Comparison of ENCODE assay signal across 30 cellular contexts in the genomic region with DNA sequence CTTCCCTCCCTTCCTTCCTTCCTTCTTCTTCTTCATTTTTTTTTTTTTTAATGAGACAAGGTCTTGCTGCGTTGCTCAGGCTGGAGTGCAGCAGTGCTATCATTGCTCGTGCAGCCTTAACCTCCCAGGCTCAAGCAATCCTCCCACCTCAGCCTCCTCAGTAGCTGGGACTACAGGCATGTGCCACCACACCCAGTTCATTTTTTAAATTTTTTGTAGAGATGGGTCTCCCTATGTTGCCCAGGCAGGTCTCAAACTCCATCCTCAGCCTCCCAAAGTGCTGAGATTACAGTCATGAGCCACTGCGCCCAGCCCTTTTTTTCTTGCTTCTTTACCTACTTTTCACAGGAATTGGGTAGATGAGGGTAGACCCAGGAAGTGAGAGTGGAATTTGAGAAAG. TPM values are rescaled to one million over a fixed set of nuclear protein-coding genes. Genes with fewer than 3 reads are reported as not detected.
A peak's percentile ranks its signal among the peaks of the same experiment; 100 is the strongest.
DNase-seq lines count a peak whose midpoint lies in the region; ATAC-seq lines count a peak whose summit lies in the region.
"Had no signal": no experiment of that assay in that cellular context is flagged by ENCODE, and none has a peak within 500 bp of the region (broad histone marks: within the 10 kb centered on the region; RNA-seq: fewer than 3 reads in every experiment).

No MANE protein-coding gene starts in this region.

- H3K4me1 Mint-ChIP-seq in activated T-cell treated with anti-CD3 and anti-CD28 coated beads, Interleukin-2, amount 50 U/mL, for 72 hours (ENCODE audit: low read depth): peaks cover 40% of the 10 kb centered on the region
- H3K4me1 Mint-ChIP-seq in CD4-positive, CD25-positive, alpha-beta regulatory T cell: peaks cover 5 to 55% (median 30%) of the 10 kb centered on the region in 4 donors
- H3K4me1 Mint-ChIP-seq in T-cell: peaks cover 46 to 54% (median 51%) of the 10 kb centered on the region in 3 donors

- peaks cover 21 to 43% of the 10 kb centered on the region in 2 donors for H3K36me3 Mint-ChIP-seq in activated T-cell treated with anti-CD3 and anti-CD28 coated beads, Interleukin-2, amount 50 U/mL, for 72 hours (ENCODE audit: insufficient read depth in 2 of 2)
- H3K36me3 Mint-ChIP-seq in CD4-positive, CD25-positive, alpha-beta regulatory T cell: peaks cover 34% of the 10 kb centered on the region
- H3K36me3 Mint-ChIP-seq in T-cell: peaks cover 48% of the 10 kb centered on the region

- peaks cover 4% of the 10 kb centered on the region for H3K36me3 ChIP-seq in CD4-positive, CD25-positive, alpha-beta regulatory T cell (ENCODE audit: control insufficient read depth, insufficient read depth, low read length)
- H3K36me3 ChIP-seq: MG63, SJCRH30 had no signal

- H3K27ac Mint-ChIP-seq in activated T-cell treated with anti-CD3 and anti-CD28 coated beads, Interleukin-2, amount 50 U/mL, for 72 hours: peak overlapping the region; percentile 52
- H3K27ac Mint-ChIP-seq in CD4-positive, CD25-positive, alpha-beta regulatory T cell: peak overlapping the region in 1 of 3 donors; percentile 94
- H3K27ac Mint-ChIP-seq in T-cell: peak overlapping the region; percentile 36 to 100

- H3K27me3 ChIP-seq in CD4-positive, CD25-positive, alpha-beta regulatory T cell (ENCODE audit: control insufficient read depth, insufficient read depth, low read length): no peaks in the 10 kb centered on the region

- peaks cover 13 to 30% of the 10 kb centered on the region in 2 experiments for H3K9me3 ChIP-seq in CD4-positive, CD25-positive, alpha-beta regulatory T cell (ENCODE audit: control insufficient read depth in 2 of 2, low read length in 2 of 2)
- H3K9me3 ChIP-seq: MG63, SJCRH30 had no signal

- DNase-seq in activated T-cell treated with anti-CD3 and anti-CD28 coated beads, Interleukin-2, amount 50 U/mL, for 72 hours: no peak
- no peak for DNase-seq in activated T-cell treated with anti-CD3 and anti-CD28 coated beads for 4 hours
- no peak for DNase-seq in CD4-positive, CD25-positive, alpha-beta regulatory T cell
- no peak for DNase-seq in T-cell
- peak; percentile 18 for DNase-seq in islet precursor cell
- DNase-seq in activated CD8-positive, alpha-beta memory T cell treated with anti-CD3 and anti-CD28 coated beads for 24 hours: no peak
- DNase-seq: Calu3; CD8-positive, alpha-beta memory T cell; DND-41; GM23248; H7; IMR-90; KG1; MG63; NCI-H1105 treated with DMSO at 0.1 percent for 48 hours; NCI-H146; NCI-H1930; NCI-H2107; NCI-H446; NCI-H524 treated with DMSO at 0.1 percent for 48 hours; NCI-H774; PC-9; SJCRH30 had no signal

- no peak overlapping the region for H3K27ac ChIP-seq in CD4-positive, CD25-positive, alpha-beta regulatory T cell (ENCODE audit: insufficient read depth, low read length, poor library complexity, severe bottlenecking)
- H3K27ac ChIP-seq: GM23248, PC-9, SJCRH30 had no signal

- no peaks in the 10 kb centered on the region for H3K27me3 Mint-ChIP-seq in activated T-cell treated with anti-CD3 and anti-CD28 coated beads, Interleukin-2, amount 50 U/mL, for 72 hours (ENCODE audit: low read depth)
- H3K27me3 Mint-ChIP-seq in CD4-positive, CD25-positive, alpha-beta regulatory T cell: peaks cover 7% of the 10 kb centered on the region
- H3K27me3 Mint-ChIP-seq in T-cell: no peaks in the 10 kb centered on the region

- no peak for ATAC-seq in activated T-cell treated with anti-CD3 and anti-CD28 coated beads, Interleukin-2, amount 50 U/mL, for 72 hours (replicated peaks in 1 of 2)
- no peak for ATAC-seq in CD4-positive, CD25-positive, alpha-beta regulatory T cell (ENCODE audit: low read depth in 2 of 2)
- ATAC-seq in T-cell (replicated peaks in 1 of 4) (no peak), HG02870 (IDR thresholded peaks at IDR 0.05; ENCODE audit: unreplicated experiment) (no peak), HG02623 (IDR thresholded peaks at IDR 0.05; ENCODE audit: unreplicated experiment) (no peak)
- ATAC-seq: Right ventricle myocardium inferior, SK-N-SH treated with all-trans-retinoic acid at 6 μM for 48 hours had no signal

- CTCF ChIA-PET in T-cell (lab: Charles Lee): interaction anchor here in 1 of 2 donors (0.6 to 1.6 kb wide), 3 partner anchors 14 to 43 kb away, joined by 3 to 4 read pairs (median 3); a partner anchor contains a TSS

- H3K4me1 ChIP-seq in CD4-positive, CD25-positive, alpha-beta regulatory T cell (ENCODE audit: control insufficient read depth, insufficient read depth, low read length, poor library complexity, severe bottlenecking): peaks cover 26% of the 10 kb centered on the region
- H3K4me1 ChIP-seq: SJCRH30 had no signal

- peak overlapping the region in 1 of 2 donors; percentile 20 for H3K4me3 Mint-ChIP-seq in activated T-cell treated with anti-CD3 and anti-CD28 coated beads, Interleukin-2, amount 50 U/mL, for 72 hours
- H3K4me3 Mint-ChIP-seq in CD4-positive, CD25-positive, alpha-beta regulatory T cell: peak overlapping the region in 3 of 4 donors; percentile 9 to 52 (median 43)
- peak overlapping the region in 2 of 3 donors; percentile 21 to 83 for H3K4me3 Mint-ChIP-seq in T-cell

- POLR2A ChIA-PET in T-cell (lab: Charles Lee): no interaction called here

- peaks cover 16 to 19% of the 10 kb centered on the region in 2 donors for H3K9me3 Mint-ChIP-seq in activated T-cell treated with anti-CD3 and anti-CD28 coated beads, Interleukin-2, amount 50 U/mL, for 72 hours
- H3K9me3 Mint-ChIP-seq in CD4-positive, CD25-positive, alpha-beta regulatory T cell: peaks cover 2 to 36% (median 15%) of the 10 kb centered on the region in 7 donors
- peaks cover 22 to 36% (median 25%) of the 10 kb centered on the region in 3 donors for H3K9me3 Mint-ChIP-seq in T-cell

- H3K4me3 ChIP-seq in CD4-positive, CD25-positive, alpha-beta regulatory T cell (ENCODE audit: low read depth, low read length): no peak overlapping the region
- H3K4me3 ChIP-seq: GM23248, MG63, PC-9, SJCRH30 had no signal

RNA-seq across cellular contexts. Expression of a gene that starts 1.6 kb away (rescaled TPM):
- not detected for total RNA-seq in activated T-cell treated with anti-CD3 and anti-CD28 coated beads, Interleukin-2, amount 50 U/mL, for 72 hours
- not detected for total RNA-seq in CD4-positive, CD25-positive, alpha-beta regulatory T cell
- under 1 TPM in 1 of 4 donors, not detected in 3; 0.22 TPM for polyA plus RNA-seq in CD4-positive, CD25-positive, alpha-beta regulatory T cell
- total RNA-seq in T-cell: not detected
- total RNA-seq: A172; Calu3; CD8-positive, alpha-beta memory T cell; GM23248; H7; IMR-90; PC-9; Right ventricle myocardium inferior; RPMI7951; SJCRH30 had no signal
- polyA plus RNA-seq: BJ; CD8-positive, alpha-beta memory T cell; GM23248; IMR-90 had no signal

RNA-seq across cellular contexts. Expression of a gene that starts 18.1 kb away (rescaled TPM):
- total RNA-seq in activated T-cell treated with anti-CD3 and anti-CD28 coated beads, Interleukin-2, amount 50 U/mL, for 72 hours: under 1 TPM; 0.17 to 0.32 TPM
- total RNA-seq in CD4-positive, CD25-positive, alpha-beta regulatory T cell: 1.6 TPM
- polyA plus RNA-seq in CD4-positive, CD25-positive, alpha-beta regulatory T cell: under 1 TPM; 0.15 to 0.24 (median 0.18) TPM
- 1 to 10 TPM in 2 of 5 donors, under 1 TPM in 3; 0.13 to 5.3 (median 0.38) TPM for total RNA-seq in T-cell
- total RNA-seq: A172, PC-9 had no signal

RNA-seq across cellular contexts. Expression of a gene that starts 44.2 kb away (rescaled TPM):
- 10 to 100 TPM; 52.3 to 61.8 TPM for total RNA-seq in activated T-cell treated with anti-CD3 and anti-CD28 coated beads, Interleukin-2, amount 50 U/mL, for 72 hours
- 46.6 TPM for total RNA-seq in CD4-positive, CD25-positive, alpha-beta regulatory T cell
- polyA plus RNA-seq in CD4-positive, CD25-positive, alpha-beta regulatory T cell: 100 to 1,000 TPM in 1 of 4 donors, 10 to 100 TPM in 3; 73.2 to 121 (median 90.0) TPM
- 10 to 100 TPM; 50.0 to 59.7 (median 58.9) TPM for total RNA-seq in T-cell
